10 cellular contexts compared by ENCODE assay signal in genomic region chr20:63686094-63686491, GRCh38. TPM values are rescaled to one million over a fixed set of nuclear protein-coding genes. Genes with fewer than 3 reads are reported as not detected.
DNase-seq lines count a peak whose midpoint lies in the region; ATAC-seq, FAIRE-seq and TF ChIP-seq lines count a peak whose summit lies in the region.
"Had no signal": no experiment of that assay in that cellular context is flagged by ENCODE, and none has a peak within 500 bp of the region (broad histone marks: within the 10 kb centered on the region; RNA-seq: fewer than 3 reads in every experiment).

No MANE protein-coding gene starts in this region.

- TF ChIP-seq CTCF in HEK293 (tag by site-specific recombination; IDR thresholded peaks at IDR 0.05) (no peak), astrocyte (IDR thresholded peaks at IDR 0.05; ENCODE audit: insufficient read depth, low read depth, low read length) (no peak), right lobe of liver (IDR thresholded peaks at IDR 0.05) (no peak), MM.1S (IDR thresholded peaks at IDR 0.05; ENCODE audit: low read length) (no peak)

- no peaks in the 10 kb centered on the region for H3K79me2 ChIP-seq in astrocyte (ENCODE audit: insufficient read depth, low read length)
- no peaks in the 10 kb centered on the region for H3K79me2 ChIP-seq in MM.1S (ENCODE audit: low read length)

- intact Hi-C loops in right lobe of liver (cut with DNase I), result no loop called here

- H3K9me3 ChIP-seq in HEK293 (ENCODE audit: control insufficient read depth, insufficient read depth, low read depth, low read length), result no peaks in the 10 kb centered on the region
- no peaks in the 10 kb centered on the region for H3K9me3 ChIP-seq in astrocyte (ENCODE audit: insufficient read depth, low read depth, low read length)
- no peaks in the 10 kb centered on the region for H3K9me3 ChIP-seq in right lobe of liver
- H3K9me3 ChIP-seq in stomach smooth muscle (ENCODE audit: control insufficient read depth in 2 of 2, low read length in 2 of 2), result no peaks in the 10 kb centered on the region
- no peaks in the 10 kb centered on the region for H3K9me3 ChIP-seq in MM.1S (replicated peaks; ENCODE audit: insufficient read depth, low read length)

- POLR2A ChIA-PET in HEK293 (lab: Yijun Ruan, JAX), result no interaction called here

- ATAC-seq in right lobe of liver (no peak), GM21529 (IDR thresholded peaks at IDR 0.05; ENCODE audit: unreplicated experiment) (no peak)

- no peak for DNase-seq in astrocyte (ENCODE audit: low read depth)
- no peak for DNase-seq in right lobe of liver
- no peak for DNase-seq in iPS-NIHi7 (ENCODE audit: extremely low spot score)
- DNase-seq in mesenteric fat pad (ENCODE audit: low spot score), result no peak
- no peak for DNase-seq in MM.1S
- DNase-seq: COR-L47 had no signal

- H2AFZ ChIP-seq in astrocyte (ENCODE audit: low read depth, low read length) (no peak overlapping the region), MM.1S (ENCODE audit: low read length) (no peak overlapping the region)

- peaks cover 2% of the 10 kb centered on the region for H3K9me3 Mint-ChIP-seq in astrocyte (ENCODE audit: unreplicated experiment)
- H3K9me3 Mint-ChIP-seq: T-helper 2 cell treated with Interferon-gamma antibody and Interleukin-4, amounts not matched to agents 5 μg/mL and 100 μg/mL, for 36 hours had no signal

- H3K27me3 ChIP-seq in astrocyte (ENCODE audit: insufficient read depth, low read length) (no peaks in the 10 kb centered on the region), right lobe of liver (no peaks in the 10 kb centered on the region), stomach smooth muscle (ENCODE audit: control insufficient read depth in 1 of 2, insufficient read depth in 2 of 2, low read length in 2 of 2) (no peaks in the 10 kb centered on the region), MM.1S (replicated peaks; ENCODE audit: insufficient read depth, low read length) (no peaks in the 10 kb centered on the region)

- H4K20me1 ChIP-seq in astrocyte (ENCODE audit: insufficient read depth, low read length), result no peaks in the 10 kb centered on the region
- no peaks in the 10 kb centered on the region for H4K20me1 ChIP-seq in MM.1S (ENCODE audit: insufficient read depth, low read length)

- H3K36me3 Mint-ChIP-seq in astrocyte (ENCODE audit: low read depth, unreplicated experiment), result no peaks in the 10 kb centered on the region

- no CpG with 5 or more reads among the region's 24 CpGs for WGBS in right lobe of liver (ENCODE audit: insufficient coverage, low coverage, low lambda C conversion rate, missing lambda C conversion rate)

- H3K4me1 Mint-ChIP-seq in astrocyte (ENCODE audit: low read depth, unreplicated experiment), result peaks cover 8% of the 10 kb centered on the region

- no peak for TF ChIP-seq POLR2A in right lobe of liver (IDR thresholded peaks at IDR 0.05)

- H3K4me3 Mint-ChIP-seq in astrocyte (ENCODE audit: unreplicated experiment), result no peak overlapping the region
- H3K4me3 Mint-ChIP-seq: T-helper 2 cell treated with Interferon-gamma antibody and Interleukin-4, amounts not matched to agents 5 μg/mL and 100 μg/mL, for 36 hours had no signal

- H3K27ac ChIP-seq in HEK293 (ENCODE audit: extremely low read depth, low read depth, low read length), result no peak overlapping the region
- peak overlapping the region; percentile 74 for H3K27ac ChIP-seq in astrocyte (ENCODE audit: low read depth, low read length)
- H3K27ac ChIP-seq in right lobe of liver, result peak overlapping the region; percentile 71 to 91 (median 72)
- peak overlapping the region; percentile 66 for H3K27ac ChIP-seq in stomach smooth muscle (ENCODE audit: low read length)
- no peak overlapping the region for H3K27ac ChIP-seq in MM.1S (ENCODE audit: low read length)

- H3K4me1 ChIP-seq in HEK293 (ENCODE audit: control insufficient read depth, insufficient read depth, low read length) (no peaks in the 10 kb centered on the region), astrocyte (ENCODE audit: insufficient read depth, low read length) (peaks cover 41% of the 10 kb centered on the region), right lobe of liver (no peaks in the 10 kb centered on the region), stomach smooth muscle (ENCODE audit: control insufficient read depth, insufficient read depth, low read length) (peaks cover 48% of the 10 kb centered on the region), MM.1S (ENCODE audit: low read length) (no peaks in the 10 kb centered on the region)

- CTCF ChIA-PET in HEK293 (lab: Yijun Ruan, JAX), result no interaction called here

- no peak for FAIRE-seq in astrocyte (lab: Jason Lieb, UNC)

- no peaks in the 10 kb centered on the region for H3K9me2 ChIP-seq in MM.1S (replicated peaks; ENCODE audit: insufficient read depth, low read length)

- H3K9ac ChIP-seq in astrocyte (ENCODE audit: low read length), result peak overlapping the region; percentile 49
- peak overlapping the region in 1 of 2 donors; percentile 13 for H3K9ac ChIP-seq in stomach smooth muscle (ENCODE audit: low read length in 2 of 2)
- H3K9ac ChIP-seq in MM.1S (ENCODE audit: low read length), result no peak overlapping the region

- no peak overlapping the region for H3K4me3 ChIP-seq in HEK293 (ENCODE audit: low read depth, low read length)
- H3K4me3 ChIP-seq in astrocyte (ENCODE audit: insufficient read depth, low read depth, low read length), result no peak overlapping the region
- H3K4me3 ChIP-seq in right lobe of liver, result no peak overlapping the region
- H3K4me3 ChIP-seq in stomach smooth muscle (ENCODE audit: low read length in 2 of 2), result no peak overlapping the region
- no peak overlapping the region for H3K4me3 ChIP-seq in MM.1S (ENCODE audit: low read length)

- H3F3A ChIP-seq in MM.1S (ENCODE audit: insufficient read depth, low read length), result no peaks in the 10 kb centered on the region

- H3K4me2 ChIP-seq in astrocyte (ENCODE audit: low read length) (peak overlapping the region; percentile 20), MM.1S (ENCODE audit: low read depth, low read length) (no peak overlapping the region)

- no peak overlapping the region for H3K27ac Mint-ChIP-seq in astrocyte (ENCODE audit: unreplicated experiment)
- H3K27ac Mint-ChIP-seq: T-helper 2 cell treated with Interferon-gamma antibody and Interleukin-4, amounts not matched to agents 5 μg/mL and 100 μg/mL, for 36 hours had no signal

- no peaks in the 10 kb centered on the region for H3K27me3 Mint-ChIP-seq in astrocyte (ENCODE audit: low read depth, unreplicated experiment)

- H3K36me3 ChIP-seq in HEK293 (ENCODE audit: control insufficient read depth in 2 of 2, insufficient read depth in 1 of 2, low read length in 2 of 2), result peaks cover 0 to 5% of the 10 kb centered on the region in 2 experiments; a peak in 1 of 3 replicates
- H3K36me3 ChIP-seq in astrocyte (ENCODE audit: insufficient read depth, low read length), result no peaks in the 10 kb centered on the region
- H3K36me3 ChIP-seq in right lobe of liver, result no peaks in the 10 kb centered on the region
- H3K36me3 ChIP-seq in stomach smooth muscle (ENCODE audit: control insufficient read depth in 2 of 2, insufficient read depth in 2 of 2, low read length in 2 of 2), result no peaks in the 10 kb centered on the region
- H3K36me3 ChIP-seq in MM.1S (replicated peaks; ENCODE audit: insufficient read depth, low read length), result no peaks in the 10 kb centered on the region

TF ChIP-seq in HEK293, 187 proteins besides CTCF, POLR2A, EP300 and RAD21:
- TF ChIP-seq ZNF548 (tag by site-specific recombination; IDR thresholded peaks at IDR 0.05), result no peak
- no peak for TF ChIP-seq ZNF148 (tag by site-specific recombination; IDR thresholded peaks at IDR 0.05; ENCODE audit: borderline replicate concordance)
- TF ChIP-seq ZBTB6 (tag by site-specific recombination; IDR thresholded peaks at IDR 0.05), result 0 out of 2 replicates have a peak, but pooled peaks have one; percentile 16
- no peak for TF ChIP-seq GLI4 (tag by site-specific recombination; IDR thresholded peaks at IDR 0.05)

RNA-seq across cellular contexts. Expression of gene TNFRSF6B, which starts 10.4 kb away (rescaled TPM):
- total RNA-seq in astrocyte, result 2.0 and 2.8 TPM in 2 replicates
- total RNA-seq in right lobe of liver, result 1 to 10 TPM in 1 of 6 experiments, under 1 TPM in 2, not detected in 3; 0.56 to 1.0 (median 0.62) TPM
- total RNA-seq in mesenteric fat pad, result 4.7 TPM

RNA-seq across cellular contexts. Expression of gene ARFRP1, which starts 21.7 kb away (rescaled TPM):
- total RNA-seq in astrocyte (30.0 and 32.5 TPM in 2 replicates), right lobe of liver (10 to 100 TPM; 16.0 to 22.2 (median 20.2) TPM), mesenteric fat pad (47.3 TPM)

RNA-seq across cellular contexts. Expression of gene ZGPAT, which starts 21.7 kb away (rescaled TPM):
- 24.8 and 25.5 TPM in 2 replicates for total RNA-seq in astrocyte
- 10 to 100 TPM; 18.7 to 68.9 (median 31.9) TPM for total RNA-seq in right lobe of liver
- total RNA-seq in mesenteric fat pad, result 26.7 TPM

RNA-seq across cellular contexts. Expression of gene RTEL1, which starts 28.0 kb away (rescaled TPM):
- 15.5 and 15.6 TPM in 2 replicates for total RNA-seq in astrocyte
- 10 to 100 TPM in 5 of 6 experiments, 1 to 10 TPM in 1; 9.6 to 16.3 (median 12.4) TPM for total RNA-seq in right lobe of liver
- 31.7 TPM for total RNA-seq in mesenteric fat pad

RNA-seq across cellular contexts. Expression of gene STMN3, which starts 32.9 kb away (rescaled TPM):
- total RNA-seq in astrocyte (29.2 and 30.7 TPM in 2 replicates), right lobe of liver (1 to 10 TPM in 1 of 6 experiments, under 1 TPM in 5; 0.43 to 1.6 (median 0.77) TPM), mesenteric fat pad (9.9 TPM)

Comparison
In these comparisons a context has a peak if more than half of its experiments do, and no peak if none do; other contexts are left out.
1. H3K27ac ChIP-seq: peak in astrocyte (single experiment), right lobe of liver (3 of 3) and stomach smooth muscle (single experiment); none in HEK293 (single experiment) and MM.1S (single experiment).